9 cellular contexts compared by ENCODE assay signal in the genomic region with DNA sequence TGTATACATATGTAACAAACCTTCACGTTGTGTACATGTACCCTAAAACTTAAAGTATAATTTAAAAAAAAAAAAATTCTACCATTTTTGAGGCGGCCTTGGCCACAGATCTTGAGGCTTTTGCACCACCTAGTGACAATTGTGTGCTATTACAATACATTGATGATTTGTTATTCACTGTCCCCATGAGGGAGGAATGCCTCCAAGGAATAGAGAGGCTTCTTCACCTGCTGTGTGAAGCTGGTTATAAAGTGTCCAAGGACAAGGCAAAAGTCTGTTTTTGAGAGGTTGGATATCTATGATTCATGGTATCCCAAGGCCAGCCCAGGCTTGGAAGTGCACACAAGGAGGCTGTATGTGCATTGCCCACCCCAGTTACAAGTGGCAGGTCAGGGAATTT. TPM values are rescaled to one million over a fixed set of nuclear protein-coding genes. Genes with fewer than 3 reads are reported as not detected.
DNase-seq lines count a peak whose midpoint lies in the region; ATAC-seq and TF ChIP-seq lines count a peak whose summit lies in the region.
"Had no signal": no experiment of that assay in that cellular context is flagged by ENCODE, and none has a peak within 500 bp of the region (broad histone marks: within the 10 kb centered on the region; RNA-seq: fewer than 3 reads in every experiment).

No MANE protein-coding gene starts in this region.

- peaks cover 19% of the 10 kb centered on the region for H3K27me3 Mint-ChIP-seq in activated CD4-positive, alpha-beta T cell treated with anti-CD3 and anti-CD28 coated beads for 36 hours
- H3K27me3 Mint-ChIP-seq in naive thymus-derived CD4-positive, alpha-beta T cell, result peaks cover 6 to 46% (median 16%) of the 10 kb centered on the region in 5 donors

- no peak for ATAC-seq in activated CD4-positive, alpha-beta T cell treated with anti-CD3 and anti-CD28 coated beads for 36 hours
- no peak for ATAC-seq in naive thymus-derived CD4-positive, alpha-beta T cell
- ATAC-seq in GM21390 (IDR thresholded peaks at IDR 0.05; ENCODE audit: unreplicated experiment) (no peak), GM21528 (IDR thresholded peaks at IDR 0.05; ENCODE audit: low FRiP score, unreplicated experiment) (no peak), HG03097 (IDR thresholded peaks at IDR 0.05; ENCODE audit: low FRiP score, unreplicated experiment) (no peak)

- H3K9me3 Mint-ChIP-seq in activated CD4-positive, alpha-beta T cell treated with anti-CD3 and anti-CD28 coated beads for 36 hours (ENCODE audit: low read depth), result no peaks in the 10 kb centered on the region
- H3K9me3 Mint-ChIP-seq in naive thymus-derived CD4-positive, alpha-beta T cell, result peaks cover 0 to 11% (median 0%) of the 10 kb centered on the region in 11 donors
- H3K9me3 Mint-ChIP-seq: activated naive CD4-positive, alpha-beta T cell treated with anti-CD3 and anti-CD28 coated beads, Interleukin-2, amount 50 U/mL, for 24 hours had no signal

- no peak overlapping the region for H2AFZ ChIP-seq in mammary epithelial cell (ENCODE audit: low read depth, low read length)

- no TSS peak for BruUV-seq in mammary epithelial cell (replicated peaks; lab: Mats Ljungman, UMichigan)

- no peak overlapping the region for H3K4me2 ChIP-seq in mammary epithelial cell (ENCODE audit: insufficient read depth, low read depth, low read length)

- CTCF ChIA-PET in activated CD4-positive, alpha-beta T cell treated with anti-CD3 and anti-CD28 coated beads for 36 hours (lab: Charles Lee), result interaction anchor here (0.6 to 2.1 kb wide), 8 partner anchors 27 to 315 kb away, joined by 3 to 9 read pairs (median 4); no protein-coding TSS in a partner anchor
- CTCF ChIA-PET in mammary epithelial cell (lab: Charles Lee; ENCODE audit: low non-redundant PET), result no interaction called here
- CTCF ChIA-PET in naive thymus-derived CD4-positive, alpha-beta T cell (lab: Charles Lee), result no interaction called here

- no peak overlapping the region for H3K27ac ChIP-seq in mammary epithelial cell (ENCODE audit: insufficient read depth, low read depth, low read length)
- H3K27ac ChIP-seq in naive thymus-derived CD4-positive, alpha-beta T cell (ENCODE audit: low read depth, low read length), result no peak overlapping the region

- no peak overlapping the region for H3K27ac Mint-ChIP-seq in activated CD4-positive, alpha-beta T cell treated with anti-CD3 and anti-CD28 coated beads for 36 hours
- no peak overlapping the region for H3K27ac Mint-ChIP-seq in naive thymus-derived CD4-positive, alpha-beta T cell
- H3K27ac Mint-ChIP-seq: activated naive CD4-positive, alpha-beta T cell treated with anti-CD3 and anti-CD28 coated beads, Interleukin-2, amount 50 U/mL, for 24 hours had no signal

- H3K9me3 ChIP-seq in mammary epithelial cell (replicated peaks; ENCODE audit: insufficient read depth, low read length), result no peaks in the 10 kb centered on the region
- no peaks in the 10 kb centered on the region for H3K9me3 ChIP-seq in naive thymus-derived CD4-positive, alpha-beta T cell (ENCODE audit: control insufficient read depth in 2 of 3, low read length in 3 of 3)

- H3K4me1 Mint-ChIP-seq in activated CD4-positive, alpha-beta T cell treated with anti-CD3 and anti-CD28 coated beads for 36 hours, result no peaks in the 10 kb centered on the region
- H3K4me1 Mint-ChIP-seq in naive thymus-derived CD4-positive, alpha-beta T cell, result peaks cover 0 to 8% (median 0%) of the 10 kb centered on the region in 7 donors
- H3K4me1 Mint-ChIP-seq: activated naive CD4-positive, alpha-beta T cell treated with anti-CD3 and anti-CD28 coated beads, Interleukin-2, amount 50 U/mL, for 24 hours had no signal

- H3K4me3 ChIP-seq in LNCaP clone FGC (ENCODE audit: low read depth, low read length) (no peak overlapping the region), mammary epithelial cell (replicated peaks in 1 of 3; ENCODE audit: insufficient read depth in 1 of 3, low read depth in 2 of 3, low read length in 3 of 3) (no peak overlapping the region)
- no peak overlapping the region for H3K4me3 ChIP-seq in naive thymus-derived CD4-positive, alpha-beta T cell (ENCODE audit: low read length)

- no peaks in the 10 kb centered on the region for H3K36me3 Mint-ChIP-seq in activated CD4-positive, alpha-beta T cell treated with anti-CD3 and anti-CD28 coated beads for 36 hours (ENCODE audit: low read depth)
- no peaks in the 10 kb centered on the region for H3K36me3 Mint-ChIP-seq in naive thymus-derived CD4-positive, alpha-beta T cell
- H3K36me3 Mint-ChIP-seq: activated naive CD4-positive, alpha-beta T cell treated with anti-CD3 and anti-CD28 coated beads, Interleukin-2, amount 50 U/mL, for 24 hours had no signal

- no peaks in the 10 kb centered on the region for H4K20me1 ChIP-seq in mammary epithelial cell (ENCODE audit: insufficient read depth, low read length)

- 14% methylated on average over 1 of the region's 2 CpGs for WGBS in mammary epithelial cell (ENCODE audit: low coverage, missing lambda C conversion rate)

- POLR2A ChIA-PET in activated CD4-positive, alpha-beta T cell treated with anti-CD3 and anti-CD28 coated beads for 36 hours (lab: Charles Lee), result no interaction called here
- POLR2A ChIA-PET in naive thymus-derived CD4-positive, alpha-beta T cell (lab: Charles Lee), result no interaction called here

- TF ChIP-seq CTCF in LNCaP clone FGC (IDR thresholded peaks at IDR 0.05; ENCODE audit: control insufficient read depth, extremely low read depth, insufficient read depth) (peak; percentile 36), mammary epithelial cell (conservative IDR thresholded peaks at IDR 0.05 in 1 of 2, IDR thresholded peaks at IDR 0.05 in 1 of 2; ENCODE audit: extremely low read depth in 1 of 2, insufficient read depth in 1 of 2, low read depth in 1 of 2, low read length in 2 of 2) (peak; percentile 49 to 50)

- no peak overlapping the region for H3K4me3 Mint-ChIP-seq in activated CD4-positive, alpha-beta T cell treated with anti-CD3 and anti-CD28 coated beads for 36 hours
- no peak overlapping the region for H3K4me3 Mint-ChIP-seq in naive thymus-derived CD4-positive, alpha-beta T cell
- H3K4me3 Mint-ChIP-seq: activated naive CD4-positive, alpha-beta T cell treated with anti-CD3 and anti-CD28 coated beads, Interleukin-2, amount 50 U/mL, for 24 hours had no signal

- peak; percentile 26 for DNase-seq in activated CD4-positive, alpha-beta T cell treated with anti-CD3 and anti-CD28 coated beads for 36 hours
- DNase-seq in activated CD4-positive, alpha-beta T cell treated with anti-CD3 and anti-CD28 coated beads for 1 hour, result no peak
- DNase-seq in LNCaP clone FGC (ENCODE audit: low read depth), result no peak
- peak; percentile 9 for DNase-seq in mammary epithelial cell
- peak in 6 of 9 donors; percentile 15 to 41 (median 21) for DNase-seq in naive thymus-derived CD4-positive, alpha-beta T cell

- dilution Hi-C loops in mammary epithelial cell (cut with HindIII; ENCODE audit: low sequenced_read_pairs), result loop anchor here (25.0 kb wide), 1 partner anchor 300 kb away; the partner anchor contains the start of gene CHRM1

- H3K9ac ChIP-seq in mammary epithelial cell (ENCODE audit: insufficient read depth, low read length), result no peak overlapping the region

- no peaks in the 10 kb centered on the region for H3K27me3 ChIP-seq in mammary epithelial cell (ENCODE audit: insufficient read depth, low read length)
- no peaks in the 10 kb centered on the region for H3K27me3 ChIP-seq in naive thymus-derived CD4-positive, alpha-beta T cell (ENCODE audit: control insufficient read depth in 2 of 2, insufficient read depth in 2 of 2, low read length in 2 of 2)

- no peaks in the 10 kb centered on the region for H3K79me2 ChIP-seq in mammary epithelial cell (ENCODE audit: insufficient read depth, low read length)

- H3K4me1 ChIP-seq in mammary epithelial cell (ENCODE audit: insufficient read depth, low read length), result no peaks in the 10 kb centered on the region
- H3K4me1 ChIP-seq in naive thymus-derived CD4-positive, alpha-beta T cell (ENCODE audit: control insufficient read depth in 2 of 2, insufficient read depth in 2 of 2, low read length in 2 of 2), result no peaks in the 10 kb centered on the region

- intact Hi-C loops in activated CD4-positive, alpha-beta T cell treated with anti-CD3 and anti-CD28 coated beads for 36 hours (cut with DNase I, micrococcal nuclease), result loop anchor here (1.0 to 5.0 kb wide), 3 partner anchors 177 to 306 kb away; no protein-coding TSS in a partner anchor
- intact Hi-C loops in mammary epithelial cell (cut with micrococcal nuclease), result loop anchor here (1.0 to 5.0 kb wide), 4 partner anchors 85 to 425 kb away; partner anchors contain the start of gene TMEM179B
- intact Hi-C loops in naive thymus-derived CD4-positive, alpha-beta T cell (cut with micrococcal nuclease), result loop anchor here (2.0 kb wide), 2 partner anchors 178 to 306 kb away; no protein-coding TSS in a partner anchor

- in situ Hi-C loops in mammary epithelial cell (cut with MboI; ENCODE audit: low sequenced_read_pairs in 2 of 2), result loop anchor here (10.0 to 25.0 kb wide), 3 partner anchors 178 to 300 kb away; partner anchors contain the start of gene CHRM1 (in 1 of the 2)

- no peaks in the 10 kb centered on the region for H3K36me3 ChIP-seq in mammary epithelial cell (ENCODE audit: insufficient read depth, low read length)
- H3K36me3 ChIP-seq in naive thymus-derived CD4-positive, alpha-beta T cell (ENCODE audit: control insufficient read depth in 2 of 3, insufficient read depth in 3 of 3, low read length in 3 of 3), result no peaks in the 10 kb centered on the region

RNA-seq across cellular contexts. Expression of gene SLC22A25, which starts 30.7 kb away (rescaled TPM):
- not detected for total RNA-seq in activated CD4-positive, alpha-beta T cell treated with anti-CD3 and anti-CD28 coated beads for 36 hours
- total RNA-seq in mammary epithelial cell, result not detected
- polyA plus RNA-seq in mammary epithelial cell, result not detected
- polyA minus RNA-seq in mammary epithelial cell, result not detected
- total RNA-seq in naive thymus-derived CD4-positive, alpha-beta T cell, result not detected
- polyA plus RNA-seq in naive thymus-derived CD4-positive, alpha-beta T cell, result not detected

Comparison
In these comparisons a context has a peak if more than half of its experiments do, and no peak if none do; other contexts are left out.
1. DNase-seq: peak in activated CD4-positive, alpha-beta T cell treated with anti-CD3 and anti-CD28 coated beads for 36 hours (single experiment), mammary epithelial cell (single experiment) and naive thymus-derived CD4-positive, alpha-beta T cell (6 of 9); none in activated CD4-positive, alpha-beta T cell treated with anti-CD3 and anti-CD28 coated beads for 1 hour (single experiment) and LNCaP clone FGC (single experiment).